1 cellular context compared by ENCODE assay signal in genomic region chr12:88624911-88625310, GRCh38.
A peak's percentile ranks its signal among the peaks of the same experiment; 100 is the strongest.
TF ChIP-seq lines count a peak whose summit lies in the region.

No MANE protein-coding gene starts in this region.

TF ChIP-seq in IMR-90, 13 proteins besides CTCF, POLR2A, EP300 and RAD21:
- TF ChIP-seq FOS (IDR thresholded peaks at IDR 0.05; ENCODE audit: low read depth, low read length) (no peak), CEBPB (IDR thresholded peaks at IDR 0.05; ENCODE audit: low read depth, low read length) (peak; percentile 85)
